ENCODE assay signal across 15 cellular contexts in genomic region chr1:106924360-106924759, GRCh38.
DNase-seq lines count a peak whose midpoint lies in the region; ATAC-seq and TF ChIP-seq lines count a peak whose summit lies in the region.
"Had no signal": no experiment of that assay in that cellular context is flagged by ENCODE, and none has a peak within 500 bp of the region (broad histone marks: within the 10 kb centered on the region; RNA-seq: fewer than 3 reads in every experiment).

No MANE protein-coding gene starts in this region.

- H3K4me3 ChIP-seq in astrocyte of the cerebellum (ENCODE audit: low read depth, low read length) (no peak overlapping the region), iPS-18a (ENCODE audit: low read length) (no peak overlapping the region), skeletal muscle cell (ENCODE audit: low read depth, low read length) (no peak overlapping the region)
- H3K4me3 ChIP-seq: ascending aorta, tibial nerve had no signal

- peak overlapping the region; percentile 17 for H3K9ac ChIP-seq in iPS-18a (ENCODE audit: low read length)

- no peaks in the 10 kb centered on the region for H3K9me3 ChIP-seq in iPS-18a (ENCODE audit: control insufficient read depth, low read depth, low read length)
- H3K9me3 ChIP-seq: ascending aorta, tibial nerve had no signal

- TF ChIP-seq CTCF in astrocyte of the cerebellum (IDR thresholded peaks at IDR 0.05; ENCODE audit: low read depth, low read length, missing control alignments) = no peak

- no peaks in the 10 kb centered on the region for H3K27me3 ChIP-seq in iPS-18a (ENCODE audit: control insufficient read depth, insufficient read depth, low read length)
- H3K27me3 ChIP-seq: ascending aorta, tibial nerve had no signal

- H3K27ac ChIP-seq in iPS-18a (ENCODE audit: low read length) = no peak overlapping the region
- H3K27ac ChIP-seq: ascending aorta, tibial nerve had no signal

- H3K36me3 ChIP-seq in iPS-18a (ENCODE audit: control insufficient read depth, low read depth, low read length) = no peaks in the 10 kb centered on the region
- H3K36me3 ChIP-seq: ascending aorta, tibial nerve had no signal

- no peak for ATAC-seq in HG02759 (IDR thresholded peaks at IDR 0.05; ENCODE audit: unreplicated experiment)
- ATAC-seq: HepG2; naive thymus-derived CD8-positive, alpha-beta T cell; SK-N-SH treated with all-trans-retinoic acid at 6 μM for 48 hours had no signal

- DNase-seq in HCEC 1CT = peak; percentile 18
- peak; percentile 18 for DNase-seq in astrocyte of the cerebellum (ENCODE audit: low read depth)
- peak; percentile 12 for DNase-seq in skeletal muscle cell (ENCODE audit: low read depth)
- no peak for DNase-seq in NCI-H1417 treated with DMSO at 0.1 percent for 48 hours (lab: John Stamatoyannopoulos, UW)
- no peak for DNase-seq in NCI-H146 (lab: John Stamatoyannopoulos, UW)
- DNase-seq in DMS153 treated with DMSO at 0.1 percent for 48 hours (lab: John Stamatoyannopoulos, UW; ENCODE audit: unreplicated experiment) = no peak
- DNase-seq: immature natural killer cell; naive thymus-derived CD8-positive, alpha-beta T cell; NCI-H1436 had no signal

- in situ Hi-C loops in astrocyte of the cerebellum (cut with HindIII; ENCODE audit: low sequenced_read_pairs) = no loop called here

- peaks cover 7% of the 10 kb centered on the region for H3K4me1 ChIP-seq in iPS-18a (ENCODE audit: control insufficient read depth, low read depth, low read length)
- H3K4me1 ChIP-seq: ascending aorta, tibial nerve had no signal

Comparison
In these comparisons a context has a peak if more than half of its experiments do, and no peak if none do; other contexts are left out.
1. DNase-seq: peak in HCEC 1CT (single experiment), astrocyte of the cerebellum (single experiment) and skeletal muscle cell (single experiment); none in NCI-H1417 treated with DMSO at 0.1 percent for 48 hours (single experiment), NCI-H146 (single experiment) and DMS153 treated with DMSO at 0.1 percent for 48 hours (single experiment).